ENCODE assay signal across 8 cellular contexts in the genomic region with DNA sequence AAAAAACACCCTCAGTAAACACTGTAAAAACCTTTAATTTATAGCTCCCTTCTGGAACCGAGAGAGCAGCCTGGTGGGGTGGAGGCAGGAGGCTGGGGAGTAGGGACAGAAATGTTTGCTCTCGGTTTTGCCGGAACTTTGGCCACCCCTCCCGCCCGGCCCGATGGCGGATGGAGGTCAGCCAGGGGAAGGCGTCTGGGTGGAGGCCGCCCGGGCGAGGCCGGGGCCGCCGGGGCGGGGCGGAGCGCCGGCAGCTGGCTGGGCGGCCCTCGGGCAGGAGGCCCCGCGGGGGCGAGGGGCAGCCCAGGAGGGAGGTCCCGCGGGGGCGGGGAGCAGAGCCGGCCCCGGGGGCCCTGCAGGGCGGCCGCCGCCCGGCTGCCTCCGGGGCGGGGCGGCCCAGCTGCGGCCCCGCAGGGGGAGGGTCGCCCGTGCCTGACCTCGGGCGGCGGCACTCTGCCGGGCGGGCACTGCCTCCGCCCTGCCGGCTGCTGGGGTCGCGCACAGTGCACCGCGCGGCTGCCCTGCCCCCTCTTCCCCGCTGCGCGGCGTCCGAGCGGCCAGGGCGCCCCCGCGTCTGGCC. TPM values are rescaled to one million over a fixed set of nuclear protein-coding genes. Genes with fewer than 3 reads are reported as not detected.
A peak's percentile ranks its signal among the peaks of the same experiment; 100 is the strongest.
DNase-seq lines count a peak whose midpoint lies in the region; ATAC-seq lines count a peak whose summit lies in the region.

No MANE protein-coding gene starts in this region.

- peak overlapping the region; percentile 94 for H4K8ac ChIP-seq in mesendoderm (ENCODE audit: low read depth, low read length)

- ATAC-seq in GM18498 (IDR thresholded peaks at IDR 0.05; ENCODE audit: unreplicated experiment): peak; percentile 50
- ATAC-seq in HG02884 (IDR thresholded peaks at IDR 0.05; ENCODE audit: unreplicated experiment): peak; percentile 34

- peak overlapping the region; percentile 97 for H3K56ac ChIP-seq in mesendoderm (ENCODE audit: low read length)

- H2AK5ac ChIP-seq in mesendoderm (ENCODE audit: low read length): no peak overlapping the region

- H2BK5ac ChIP-seq in mesendoderm (ENCODE audit: low read length): peak overlapping the region; percentile 84

- H3K18ac ChIP-seq in mesendoderm (ENCODE audit: low read length): peak overlapping the region; percentile 98

- peak overlapping the region; percentile 64 for H3K4me2 ChIP-seq in mesendoderm (ENCODE audit: low read length)

- H4K5ac ChIP-seq in mesendoderm (ENCODE audit: low read length): peak overlapping the region; percentile 44

- H2BK15ac ChIP-seq in mesendoderm (replicated peaks; ENCODE audit: low read depth): peak overlapping the region; percentile 96

- H3K4me3 ChIP-seq in mesendoderm (ENCODE audit: low read length): peak overlapping the region; percentile 38

- no CpG with 5 or more reads among the region's 60 CpGs for WGBS in mesendoderm (ENCODE audit: extremely low coverage, insufficient coverage, low lambda C conversion rate)

- no peaks in the 10 kb centered on the region for H3K79me1 ChIP-seq in mesendoderm (ENCODE audit: low read length)

- peak overlapping the region; percentile 91 for H3K4ac ChIP-seq in mesendoderm (ENCODE audit: low read depth, low read length)

- peak overlapping the region; percentile 99 for H3K27ac ChIP-seq in mesendoderm (ENCODE audit: low read depth, low read length)

- peaks cover 2% of the 10 kb centered on the region for H3K36me3 ChIP-seq in mesendoderm (ENCODE audit: control insufficient read depth, insufficient read depth, low read length)

- H3K4me1 ChIP-seq in mesendoderm (ENCODE audit: control insufficient read depth, low read depth, low read length): peaks cover 8% of the 10 kb centered on the region

- no peak overlapping the region for H3K23ac ChIP-seq in mesendoderm (ENCODE audit: low read length)

- H2BK120ac ChIP-seq in mesendoderm (ENCODE audit: low read depth, low read length): peak overlapping the region; percentile 97

- DNase-seq in 8988T: peak; percentile 68
- DNase-seq in NCI-H2171 treated with DMSO at 0.1 percent for 48 hours (lab: John Stamatoyannopoulos, UW): peak; percentile 81
- DNase-seq in activated CD4-positive, alpha-beta T cell treated with anti-CD3 and anti-CD28 coated beads for 48 hours: peak; percentile 54
- DNase-seq in effector CD4-positive, alpha-beta T cell: peak; percentile 35
- peak; percentile 92 for DNase-seq in mesendoderm
- DNase-seq in stimulated activated CD8-positive, alpha-beta memory T cell treated with anti-CD3 and anti-CD28 coated beads, Interleukin-15, amount 100 ng/mL, for 24 hours (ENCODE audit: low read depth): peak; percentile 21

- peaks cover 36% of the 10 kb centered on the region for H3K79me2 ChIP-seq in mesendoderm (ENCODE audit: control insufficient read depth, insufficient read depth, low read length)

- no peaks in the 10 kb centered on the region for H3K27me3 ChIP-seq in mesendoderm (ENCODE audit: insufficient read depth, low read length, poor library complexity)

- peak overlapping the region; percentile 84 for H3K9ac ChIP-seq in mesendoderm (ENCODE audit: low read length)

RNA-seq across cellular contexts. Expression of gene SKIL, which starts 0.8 kb away (rescaled TPM):
- polyA plus RNA-seq in mesendoderm (2013, experiment 1 of 2): 68.6 TPM
- 69.3 TPM for polyA plus RNA-seq in mesendoderm (2013, experiment 2 of 2)

Comparison
In these comparisons a context has a peak if more than half of its experiments do, and no peak if none do; other contexts are left out.
1. Peak in every context shown above with its lines: DNase-seq, ATAC-seq, H3K4me3 ChIP-seq and H3K27ac ChIP-seq.
2. DNase-seq: peak in every context shown above with its lines; median percentile 92 in mesendoderm; 81 in NCI-H2171 treated with DMSO at 0.1 percent for 48 hours; 68 in 8988T; 54 in activated CD4-positive, alpha-beta T cell treated with anti-CD3 and anti-CD28 coated beads for 48 hours; 35 in effector CD4-positive, alpha-beta T cell; 21 in stimulated activated CD8-positive, alpha-beta memory T cell treated with anti-CD3 and anti-CD28 coated beads, Interleukin-15, amount 100 ng/mL, for 24 hours.